Comparison of ENCODE assay signal across 9 cellular contexts in the genomic region with DNA sequence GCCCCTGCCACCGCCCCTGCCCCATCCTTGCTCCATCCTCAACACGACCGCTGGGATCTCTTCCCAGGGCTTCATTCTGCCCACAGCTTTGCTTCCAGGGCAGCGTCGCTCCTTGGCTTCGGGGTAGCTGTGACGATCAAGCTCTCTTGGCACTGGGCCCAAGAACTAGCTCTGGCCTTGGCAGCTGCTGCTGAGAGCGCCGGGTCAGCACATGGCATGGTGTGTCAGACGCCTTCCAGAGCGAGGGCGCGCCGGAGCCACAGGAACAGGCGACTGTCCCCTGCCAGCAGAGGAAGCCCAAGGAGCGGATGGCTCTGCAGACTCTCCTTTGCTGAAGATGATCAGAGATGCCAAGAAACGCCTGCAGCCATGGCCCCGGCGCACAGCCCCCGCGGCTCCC. TPM values are rescaled to one million over a fixed set of nuclear protein-coding genes. Genes with fewer than 3 reads are reported as not detected.
DNase-seq lines count a peak whose midpoint lies in the region; ATAC-seq, FAIRE-seq and TF ChIP-seq lines count a peak whose summit lies in the region.
"Had no signal": no experiment of that assay in that cellular context is flagged by ENCODE, and none has a peak within 500 bp of the region (broad histone marks: within the 10 kb centered on the region; RNA-seq: fewer than 3 reads in every experiment).

No MANE protein-coding gene starts in this region.

- H3K18ac ChIP-seq in IMR-90 (ENCODE audit: low read depth, low read length) = no peak overlapping the region

- no peaks in the 10 kb centered on the region for H3K27me3 ChIP-seq in IMR-90 (ENCODE audit: control insufficient read depth, insufficient read depth, low read length)
- H3K27me3 ChIP-seq in K562 (ENCODE audit: control insufficient read depth in 2 of 2, insufficient read depth in 2 of 2, low read length in 2 of 2) = no peaks in the 10 kb centered on the region
- no peaks in the 10 kb centered on the region for H3K27me3 ChIP-seq in right cardiac atrium (ENCODE audit: control insufficient read depth, insufficient read depth)
- no peaks in the 10 kb centered on the region for H3K27me3 ChIP-seq in PC-9 (ENCODE audit: insufficient read depth, low read depth)

- H4K91ac ChIP-seq in IMR-90 (ENCODE audit: insufficient read depth, low read depth, low read length) = no peak overlapping the region

- no peak overlapping the region for H2AK5ac ChIP-seq in IMR-90 (ENCODE audit: low read depth, low read length)

- CTCF ChIA-PET in IMR-90 (lab: Yijun Ruan, JAX) (interaction anchor here (1.2 kb wide), 1 partner anchor 13 kb away, joined by 4 read pairs; no protein-coding TSS in a partner anchor), K562 (lab: Yijun Ruan, JAX; ENCODE audit: low intra/inter-chr PET ratio) (no interaction called here), PC-9 (lab: Charles Lee) (no interaction called here)

- in situ Hi-C loops in IMR-90 (cut with MboI; ENCODE audit: low sequenced_read_pairs) = loop anchor here (25.0 kb wide), 1 partner anchor 1738 kb away; a partner anchor contains a TSS
- in situ Hi-C loops in K562 (cut with MboI) = no loop called here

- H3K9me1 ChIP-seq in IMR-90 (ENCODE audit: insufficient read depth, low read length) = peaks cover 13% of the 10 kb centered on the region
- H3K9me1 ChIP-seq in K562 (ENCODE audit: control insufficient read depth, insufficient read depth, low read length) = no peaks in the 10 kb centered on the region

- H2AFZ ChIP-seq in IMR-90 (replicated peaks; ENCODE audit: low read length, poor library complexity) (no peak overlapping the region), K562 (ENCODE audit: low read depth, low read length) (no peak overlapping the region), PC-9 (no peak overlapping the region)

- no peak for TF ChIP-seq RAD21 in IMR-90 (IDR thresholded peaks at IDR 0.05; ENCODE audit: low read length)
- TF ChIP-seq RAD21 in K562 (CRISPR knock-in tag; conservative IDR thresholded peaks at IDR 0.05 in 1 of 2, IDR thresholded peaks at IDR 0.05 in 1 of 2) = no peak

- no peak overlapping the region for H2AK9ac ChIP-seq in IMR-90 (replicated peaks; ENCODE audit: low read depth, low read length, poor library complexity)

- intact Hi-C loops in IMR-90 (cut with micrococcal nuclease) (no loop called here), K562 (cut with micrococcal nuclease) (no loop called here), right cardiac atrium (cut with DNase I) (no loop called here), PC-9 (cut with micrococcal nuclease; ENCODE audit: unreplicated experiment) (no loop called here)

- H3K9ac ChIP-seq in IMR-90 (ENCODE audit: low read depth, low read length) (no peak overlapping the region), K562 (ENCODE audit: insufficient read depth in 1 of 2, low read depth in 2 of 2, low read length in 2 of 2) (0 out of 4 replicates have a peak overlapping the region, but pooled peaks of 1 of the 2 experiments have one; percentile 4)

- H2BK120ac ChIP-seq in IMR-90 (ENCODE audit: low read depth, low read length) = no peak overlapping the region

- H3K4ac ChIP-seq in IMR-90 (ENCODE audit: low read depth, low read length) = no peak overlapping the region

- H4K20me1 ChIP-seq in IMR-90 (ENCODE audit: insufficient read depth, low read length) (peaks cover 77% of the 10 kb centered on the region), K562 (replicated peaks; ENCODE audit: control insufficient read depth, insufficient read depth, low read length) (peaks cover 18% of the 10 kb centered on the region), PC-9 (ENCODE audit: insufficient read depth) (peaks cover 8% of the 10 kb centered on the region; the same call in 1 of the 2 replicates)

- peaks cover 17 to 81% of the 10 kb centered on the region in 2 experiments for H3K79me1 ChIP-seq in IMR-90 (ENCODE audit: low read depth in 1 of 2, low read length in 2 of 2)

- TF ChIP-seq CTCF in IMR-90 (conservative IDR thresholded peaks at IDR 0.05; ENCODE audit: low read depth, low read length) (no peak), K562 (IDR thresholded peaks at IDR 0.05 in 2 of 3, conservative IDR thresholded peaks at IDR 0.05 in 1 of 3; ENCODE audit: insufficient read depth in 2 of 3, low read depth in 1 of 3, low read length in 3 of 3) (no peak), PC-9 (conservative IDR thresholded peaks at IDR 0.05) (no peak)

- H3K4me3 ChIP-seq in IMR-90 (ENCODE audit: insufficient read depth, low read depth, low read length) (no peak overlapping the region), K562 (no peak overlapping the region), right cardiac atrium (ENCODE audit: low read length) (no peak overlapping the region), skin epidermis (no peak overlapping the region), PC-9 (no peak overlapping the region)

- H3K9me2 ChIP-seq in PC-9 (ENCODE audit: insufficient read depth) = no peaks in the 10 kb centered on the region

- no peak for FAIRE-seq in K562 (lab: Jason Lieb, UNC)

- no peak overlapping the region for H4K5ac ChIP-seq in IMR-90 (ENCODE audit: low read depth, low read length)

- no peak overlapping the region for H2BK5ac ChIP-seq in IMR-90 (ENCODE audit: low read depth, low read length, poor library complexity, severe bottlenecking)

- no peak overlapping the region for H4K8ac ChIP-seq in IMR-90 (ENCODE audit: low read depth in 2 of 2, low read length in 2 of 2)

- no peak for TF ChIP-seq EP300 in K562 (IDR thresholded peaks at IDR 0.05; ENCODE audit: low read length)

- H3K14ac ChIP-seq in IMR-90 (replicated peaks; ENCODE audit: low read depth, low read length) = no peak overlapping the region

- 49% methylated on average over 14 of the region's 21 CpGs; no CpG with 5 or more reads in 1 of the 2 experiments for WGBS in IMR-90 (ENCODE audit: extremely low coverage in 2 of 2, insufficient read length in 1 of 2), 2 experiments
- WGBS in K562 (ENCODE audit: insufficient coverage, low coverage, missing lambda C conversion rate) = 92% methylated on average over 14 of the region's 21 CpGs
- 23% methylated on average over 21 of the region's 21 CpGs for WGBS in right cardiac atrium

- H3K4me1 ChIP-seq in IMR-90 (ENCODE audit: control insufficient read depth, insufficient read depth, low read length) = peaks cover 7% of the 10 kb centered on the region; the same call in 1 of the 2 replicates
- H3K4me1 ChIP-seq in K562 (replicated peaks in 1 of 2; ENCODE audit: control insufficient read depth in 2 of 2, insufficient read depth in 2 of 2, low read length in 2 of 2) = peaks cover 0 to 35% of the 10 kb centered on the region in 2 experiments; a peak in 2 of 5 replicates
- H3K4me1 ChIP-seq in right cardiac atrium (ENCODE audit: control insufficient read depth, insufficient read depth, low read length) = peaks cover 8% of the 10 kb centered on the region
- no peaks in the 10 kb centered on the region for H3K4me1 ChIP-seq in PC-9 (replicated peaks; ENCODE audit: insufficient read depth)

- H3K27ac ChIP-seq in IMR-90 (ENCODE audit: insufficient read depth, low read length) (no peak overlapping the region), K562 (ENCODE audit: extremely low read depth, low read depth, low read length) (no peak overlapping the region), right cardiac atrium (ENCODE audit: low read length) (peak overlapping the region; percentile 16), skin epidermis (peak overlapping the region in 15 of 21 experiments; percentile 6 to 80 (median 69)), PC-9 (no peak overlapping the region)

- DNase-seq in IMR-90 (peak; percentile 58), K562 (ENCODE audit: extremely low read depth in 1 of 4, low spot score in 3 of 4) (no peak), right cardiac atrium (peak; percentile 86 to 93 (median 90)), PC-9 (no peak), hepatic stellate cell (ENCODE audit: low spot score) (no peak), NCI-H82 treated with DMSO at 0.1 percent for 48 hours (lab: John Stamatoyannopoulos, UW; ENCODE audit: unreplicated experiment) (no peak)
- DNase-seq: GF-D8 had no signal

- H3K79me2 ChIP-seq in K562 (ENCODE audit: control insufficient read depth, insufficient read depth, low read length) (peaks cover 37% of the 10 kb centered on the region), PC-9 (ENCODE audit: low read depth) (peaks cover 9% of the 10 kb centered on the region; the same call in 1 of the 2 replicates)

- H3K4me2 ChIP-seq in IMR-90 (ENCODE audit: low read depth, low read length) (no peak overlapping the region), K562 (ENCODE audit: insufficient read depth, low read length) (no peak overlapping the region), PC-9 (no peak overlapping the region)

- H3K56ac ChIP-seq in IMR-90 (ENCODE audit: extremely low read depth, insufficient read depth, low read length) = no peak overlapping the region

- no TSS peak for BruUV-seq in IMR-90 (replicated peaks; lab: Mats Ljungman, UMichigan)
- BruUV-seq in K562 (replicated peaks; lab: Mats Ljungman, UMichigan) = no TSS peak
- no TSS peak for BruUV-seq in PC-9 (replicated peaks; lab: Mats Ljungman, UMichigan)

- POLR2A ChIA-PET in IMR-90 (lab: Charles Lee; ENCODE audit: unreplicated experiment) (no interaction called here), K562 (lab: Yijun Ruan, JAX) (interaction anchor here (0.8 to 1.6 kb wide), 4 partner anchors 9 to 163 kb away, joined by 3 to 7 read pairs (median 3); no protein-coding TSS in a partner anchor), PC-9 (lab: Charles Lee; ENCODE audit: unreplicated experiment) (no interaction called here)

- no peaks in the 10 kb centered on the region for H3F3A ChIP-seq in PC-9 (ENCODE audit: insufficient read depth, low read depth)

- ATAC-seq in IMR-90 (ENCODE audit: low read depth) (peak; percentile 41), K562 (no peak), right cardiac atrium (peak; percentile 70 to 71), HG02588 (IDR thresholded peaks at IDR 0.05; ENCODE audit: unreplicated experiment) (no peak)

- no peak overlapping the region for H2BK15ac ChIP-seq in IMR-90 (ENCODE audit: low read depth, low read length)

- H3K23ac ChIP-seq in IMR-90 (ENCODE audit: low read depth, low read length) = no peak overlapping the region

- H3K9me3 ChIP-seq in IMR-90 (ENCODE audit: control insufficient read depth, insufficient read depth, low read length) = no peaks in the 10 kb centered on the region
- no peaks in the 10 kb centered on the region for H3K9me3 ChIP-seq in K562 (replicated peaks; ENCODE audit: control insufficient read depth, insufficient read depth, low read depth, low read length)
- H3K9me3 ChIP-seq in right cardiac atrium (ENCODE audit: control insufficient read depth, low read length) = no peaks in the 10 kb centered on the region
- no peaks in the 10 kb centered on the region for H3K9me3 ChIP-seq in PC-9 (ENCODE audit: insufficient read depth, low read depth)

- H3K36me3 ChIP-seq in IMR-90 (ENCODE audit: control insufficient read depth, insufficient read depth, low read length) (peaks cover 66% of the 10 kb centered on the region), K562 (ENCODE audit: control insufficient read depth, insufficient read depth, low read length) (peaks cover 92% of the 10 kb centered on the region; the same call in 2 of the 3 replicates), PC-9 (ENCODE audit: low read depth) (no peaks in the 10 kb centered on the region)

- TF ChIP-seq POLR2A in IMR-90 (IDR thresholded peaks at IDR 0.05; ENCODE audit: low read depth, low read length) (no peak), K562 (conservative IDR thresholded peaks at IDR 0.05) (no peak)

- dilution Hi-C loops in IMR-90 (cut with HindIII; ENCODE audit: low sequenced_read_pairs, unreplicated experiment) = no loop called here

- no peak overlapping the region for H2BK20ac ChIP-seq in IMR-90 (ENCODE audit: low read depth, low read length)

RNA-seq across cellular contexts. Expression of a gene that starts 15.9 kb away (rescaled TPM):
- total RNA-seq in IMR-90 (2012; rRNA removed) = 32.6 and 35.0 TPM in 2 replicates
- polyA plus RNA-seq in IMR-90 (2012; rRNA removed) = 47.6 and 49.6 TPM in 2 replicates
- polyA plus RNA-seq in IMR-90 (2012; cell fraction: cytosol; rRNA removed) = 31.2 and 45.6 TPM in 2 replicates
- 64.2 and 73.1 TPM in 2 replicates for polyA plus RNA-seq in IMR-90 (2012; cell fraction: nucleus; rRNA removed; ENCODE audit: low replicate concordance)
- 15.2 and 30.6 TPM in 2 replicates for total RNA-seq in K562 (2011; cell fraction: chromatin; rRNA removed; ENCODE audit: low replicate concordance)
- 19.2 and 20.5 TPM in 2 replicates for total RNA-seq in K562 (2011; cell fraction: nucleolus; rRNA removed)
- 14.8 and 17.9 TPM in 2 replicates for total RNA-seq in K562 (2011; cell fraction: nucleoplasm; rRNA removed)
- total RNA-seq in K562 (2014; rRNA removed) = 38.9 and 47.9 TPM in 2 replicates
- 19.5 and 22.9 TPM in 2 replicates for total RNA-seq in K562 (2014; rRNA removed; fragmentation: Illumina TruSeq; extraction: Trizol)
- total RNA-seq in K562 (2015; rRNA removed; fragmentation: Illumina TruSeq; extraction: Trizol) = 36.0 and 36.6 TPM in 2 replicates
- total RNA-seq in K562 (2021) = 66.8 and 76.3 TPM in 2 replicates
- polyA plus RNA-seq in K562 (2011; rRNA removed) = 32.4 and 45.4 TPM in 2 replicates
- polyA plus RNA-seq in K562 (2011; cell fraction: cytosol; rRNA removed) = 39.4 and 72.9 TPM in 2 replicates
- polyA plus RNA-seq in K562 (2011; cell fraction: nucleus; rRNA removed) = 23.4 and 33.0 TPM in 2 replicates
- polyA plus RNA-seq in K562 (2012) = 42.4 and 50.7 TPM in 2 replicates
- polyA plus RNA-seq in K562 (2014; fragmentation: Illumina TruSeq; extraction: Trizol) = 42.0 and 54.4 TPM in 2 replicates
- polyA plus RNA-seq in K562 (2014; fragmentation: Nextera tagmentation; extraction: Ambion mirVana) = under 1 TPM; 0.65 to 0.94 TPM
- polyA plus RNA-seq in K562 (2014; rRNA removed) = 49.1 and 50.6 TPM in 2 replicates
- 50.9 and 115 TPM in 2 replicates for polyA minus RNA-seq in K562 (2011; rRNA and poly(A)+ RNA removed)
- 29.8 and 41.0 TPM in 2 replicates for polyA minus RNA-seq in K562 (2011; cell fraction: cytosol; rRNA and poly(A)+ RNA removed)
- polyA minus RNA-seq in K562 (2011; cell fraction: nucleus; rRNA and poly(A)+ RNA removed) = 6.7 and 6.9 TPM in 2 replicates
- 10 to 100 TPM; 21.3 to 32.0 (median 25.2) TPM for total RNA-seq in right cardiac atrium
- 20.1 TPM for polyA plus RNA-seq in right cardiac atrium
- 48.6 and 52.0 TPM in 2 replicates for total RNA-seq in PC-9 (2021)

Comparison
In these comparisons a context has a peak if more than half of its experiments do, and no peak if none do; other contexts are left out.
1. ATAC-seq: peak in IMR-90 (single experiment) and right cardiac atrium (2 of 2); none in K562 (single experiment) and HG02588 (single experiment).
2. DNase-seq: peak in IMR-90 (single experiment) and right cardiac atrium (3 of 3); none in K562 (0 of 4), PC-9 (0 of 2), hepatic stellate cell (single experiment) and NCI-H82 treated with DMSO at 0.1 percent for 48 hours (single experiment).
3. H3K27ac ChIP-seq: peak in right cardiac atrium (single experiment) and skin epidermis (15 of 21); none in IMR-90 (single experiment), K562 (single experiment) and PC-9 (single experiment).